Comparison of ENCODE assay signal across 8 cellular contexts in the genomic region with DNA sequence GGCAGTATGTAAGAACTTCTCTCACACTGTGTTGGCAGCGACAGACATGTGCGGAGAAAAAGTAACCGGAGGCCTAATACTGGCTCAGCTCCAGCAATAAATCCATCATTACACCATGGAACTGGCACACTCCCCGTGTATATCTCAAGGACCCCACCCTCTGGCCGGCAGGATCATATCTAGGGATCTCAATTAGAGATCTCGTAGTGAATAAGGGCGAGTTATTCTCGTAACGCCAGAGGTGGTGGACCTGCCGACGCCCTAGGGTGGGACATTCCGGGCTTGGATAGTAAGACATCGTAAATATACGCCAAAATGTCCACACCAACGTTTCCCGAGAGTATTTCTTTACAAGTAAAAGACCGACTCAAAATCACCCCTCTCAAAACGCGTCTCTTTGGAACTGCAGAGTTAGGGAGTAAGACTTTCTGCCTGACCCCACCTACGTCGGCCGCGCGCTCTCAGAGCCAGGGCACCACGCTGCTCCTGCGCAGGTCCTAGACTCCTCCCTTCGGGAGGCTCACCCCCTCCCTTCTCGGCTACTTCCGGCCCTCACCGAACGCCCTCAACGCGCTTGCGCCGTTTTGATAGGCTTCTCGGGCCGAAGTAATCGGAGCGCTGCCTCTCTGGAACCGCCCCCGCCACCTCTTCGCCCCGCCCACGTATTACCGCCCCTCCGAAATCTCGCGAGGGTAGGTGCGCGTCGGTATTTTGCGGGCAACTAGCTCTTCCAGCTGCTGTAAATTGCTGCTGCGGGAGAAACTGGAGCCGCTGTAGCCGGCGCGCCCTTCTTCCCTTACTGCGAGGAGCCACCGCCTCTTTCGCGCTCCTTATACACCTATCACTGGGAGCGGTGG. TPM values are rescaled to one million over a fixed set of nuclear protein-coding genes. Genes with fewer than 3 reads are reported as not detected.
DNase-seq lines count a peak whose midpoint lies in the region; ATAC-seq and TF ChIP-seq lines count a peak whose summit lies in the region.

A gene with protein sequence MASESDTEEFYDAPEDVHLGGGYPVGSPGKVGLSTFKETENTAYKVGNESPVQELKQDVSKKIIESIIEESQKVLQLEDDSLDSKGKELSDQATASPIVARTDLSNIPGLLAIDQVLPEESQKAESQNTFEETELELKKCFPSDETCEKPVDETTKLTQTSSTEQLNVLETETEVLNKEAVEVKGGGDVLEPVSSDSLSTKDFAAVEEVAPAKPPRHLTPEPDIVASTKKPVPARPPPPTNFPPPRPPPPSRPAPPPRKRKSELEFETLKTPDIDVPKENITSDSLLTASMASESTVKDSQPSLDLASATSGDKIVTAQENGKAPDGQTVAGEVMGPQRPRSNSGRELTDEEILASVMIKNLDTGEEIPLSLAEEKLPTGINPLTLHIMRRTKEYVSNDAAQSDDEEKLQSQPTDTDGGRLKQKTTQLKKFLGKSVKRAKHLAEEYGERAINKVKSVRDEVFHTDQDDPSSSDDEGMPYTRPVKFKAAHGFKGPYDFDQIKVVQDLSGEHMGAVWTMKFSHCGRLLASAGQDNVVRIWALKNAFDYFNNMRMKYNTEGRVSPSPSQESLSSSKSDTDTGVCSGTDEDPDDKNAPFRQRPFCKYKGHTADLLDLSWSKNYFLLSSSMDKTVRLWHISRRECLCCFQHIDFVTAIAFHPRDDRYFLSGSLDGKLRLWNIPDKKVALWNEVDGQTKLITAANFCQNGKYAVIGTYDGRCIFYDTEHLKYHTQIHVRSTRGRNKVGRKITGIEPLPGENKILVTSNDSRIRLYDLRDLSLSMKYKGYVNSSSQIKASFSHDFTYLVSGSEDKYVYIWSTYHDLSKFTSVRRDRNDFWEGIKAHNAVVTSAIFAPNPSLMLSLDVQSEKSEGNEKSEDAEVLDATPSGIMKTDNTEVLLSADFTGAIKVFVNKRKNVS (plus strand): TSS at position 706 of the 857 bp plus-strand sequence. CDS start 398 bp downstream, outside the sequence.

- DNase-seq in NCI-H2196 treated with DMSO at 0.1 percent for 48 hours (lab: John Stamatoyannopoulos, UW; ENCODE audit: unreplicated experiment) (peak; percentile 82), breast epithelium (ENCODE audit: low spot score in 2 of 2) (peak; percentile 90)

- peak within 1 kb of the TSS; percentile 54 for H3K9ac ChIP-seq in iPS-18a (ENCODE audit: low read length)
- peak within 1 kb of the TSS; percentile 75 to 89 (median 87) for H3K9ac ChIP-seq in skeletal muscle tissue (ENCODE audit: low read depth in 1 of 3, low read length in 3 of 3)

- H2AFZ ChIP-seq in ACC112 (ENCODE audit: low read length, unreplicated experiment), result peak within 1 kb of the TSS; percentile 78

- no peak for TF ChIP-seq CTCF in VCaP (conservative IDR thresholded peaks at IDR 0.05)
- TF ChIP-seq CTCF in breast epithelium (IDR thresholded peaks at IDR 0.05), result no peak

- ATAC-seq in GM18870 (IDR thresholded peaks at IDR 0.05; ENCODE audit: unreplicated experiment) (peak; percentile 70), HG03135 (IDR thresholded peaks at IDR 0.05; ENCODE audit: unreplicated experiment) (peak; percentile 90)

- peaks cover 15% of the 10 kb centered on the region for H3K4me1 ChIP-seq in ACC112 (ENCODE audit: control insufficient read depth, insufficient read depth, low read length, unreplicated experiment)
- H3K4me1 ChIP-seq in breast epithelium, result no peaks in the 10 kb centered on the region
- H3K4me1 ChIP-seq in iPS-18a (ENCODE audit: control insufficient read depth, low read depth, low read length), result peaks cover 5% of the 10 kb centered on the region
- H3K4me1 ChIP-seq in skeletal muscle tissue (ENCODE audit: control insufficient read depth in 3 of 3, insufficient read depth in 3 of 3, low read length in 3 of 3), result peaks cover 4 to 12% (median 6%) of the 10 kb centered on the region in 3 donors

- H3K4me3 ChIP-seq in ACC112 (ENCODE audit: low read depth, low read length) (peak within 1 kb of the TSS; percentile 87), breast epithelium (peak within 1 kb of the TSS; percentile 63 to 78 (median 70)), iPS-18a (ENCODE audit: low read length) (peak within 1 kb of the TSS; percentile 66), skeletal muscle tissue (ENCODE audit: low read length in 3 of 3) (peak within 1 kb of the TSS; percentile 72 to 85 (median 78))

- peak within 1 kb of the TSS; percentile 95 for H3K27ac ChIP-seq in ACC112 (ENCODE audit: low read depth, low read length)
- peak within 1 kb of the TSS; percentile 75 for H3K27ac ChIP-seq in VCaP
- H3K27ac ChIP-seq in breast epithelium, result peak within 1 kb of the TSS; percentile 90 to 94
- H3K27ac ChIP-seq in iPS-18a (ENCODE audit: low read length), result no peak within 1 kb of the TSS
- H3K27ac ChIP-seq in skeletal muscle tissue (ENCODE audit: low read depth, low read length), result peak within 1 kb of the TSS; percentile 88

- intact Hi-C loops in breast epithelium (cut with DNase I; ENCODE audit: low total_unique reads), result no loop called here

- H3K27me3 ChIP-seq in ACC112 (ENCODE audit: insufficient read depth, low read length) (no peaks in the 10 kb centered on the region), breast epithelium (peaks cover 0 to 7% of the 10 kb centered on the region in 2 donors), iPS-18a (ENCODE audit: control insufficient read depth, insufficient read depth, low read length) (no peaks in the 10 kb centered on the region), skeletal muscle tissue (ENCODE audit: control insufficient read depth in 3 of 3, insufficient read depth in 3 of 3, low read length in 3 of 3) (no peaks in the 10 kb centered on the region)

- H3K79me2 ChIP-seq in ACC112 (ENCODE audit: control insufficient read depth, insufficient read depth, low read length, unreplicated experiment), result peaks cover 40% of the 10 kb centered on the region

- TF ChIP-seq POLR2A in breast epithelium (IDR thresholded peaks at IDR 0.05), result peak; percentile 39

- H3K9me3 ChIP-seq in breast epithelium (no peaks in the 10 kb centered on the region), iPS-18a (ENCODE audit: control insufficient read depth, low read depth, low read length) (peaks cover 4% of the 10 kb centered on the region), skeletal muscle tissue (ENCODE audit: control insufficient read depth in 3 of 3, low read length in 3 of 3) (no peaks in the 10 kb centered on the region)

- H3K36me3 ChIP-seq in ACC112 (ENCODE audit: insufficient read depth, low read length) (no peaks in the 10 kb centered on the region), breast epithelium (no peaks in the 10 kb centered on the region), iPS-18a (ENCODE audit: control insufficient read depth, low read depth, low read length) (no peaks in the 10 kb centered on the region), skeletal muscle tissue (ENCODE audit: control insufficient read depth in 3 of 3, insufficient read depth in 3 of 3, low read length in 3 of 3) (no peaks in the 10 kb centered on the region)

RNA-seq across cellular contexts. Expression of the gene that starts here (rescaled TPM):
- 10 to 100 TPM; 16.8 to 23.7 (median 19.3) TPM for total RNA-seq in breast epithelium
- 50.1 TPM for total RNA-seq in skeletal muscle tissue
